In genomic region chr10:73244866-73245477, GRCh38 we compare ENCODE assay signal across 10 cellular contexts. TPM values are rescaled to one million over a fixed set of nuclear protein-coding genes. Genes with fewer than 3 reads are reported as not detected.
A peak's percentile ranks its signal among the peaks of the same experiment; 100 is the strongest.
DNase-seq lines count a peak whose midpoint lies in the region; ATAC-seq, FAIRE-seq and TF ChIP-seq lines count a peak whose summit lies in the region.
"Had no signal": no experiment of that assay in that cellular context is flagged by ENCODE, and none has a peak within 500 bp of the region (broad histone marks: within the 10 kb centered on the region; RNA-seq: fewer than 3 reads in every experiment).

No MANE protein-coding gene starts in this region.

- H3K4me1 Mint-ChIP-seq in CD4-positive, alpha-beta T cell (ENCODE audit: low read depth), result peaks cover 53% of the 10 kb centered on the region
- H3K4me1 Mint-ChIP-seq in activated CD8-positive, alpha-beta T cell treated with anti-CD3 and anti-CD28 coated beads for 36 hours (ENCODE audit: low read depth), result peaks cover 47% of the 10 kb centered on the region

- dilution Hi-C loops in keratinocyte (cut with MboI; ENCODE audit: extremely low pct_ligation_motif_present, low sequenced_read_pairs), result no loop called here

- no peak overlapping the region for H3K27ac ChIP-seq in CD4-positive, alpha-beta T cell (ENCODE audit: low read depth, low read length)
- H3K27ac ChIP-seq in HUES64 (ENCODE audit: low read depth, low read length), result no peak overlapping the region
- H3K27ac ChIP-seq in keratinocyte (ENCODE audit: control insufficient read depth, insufficient read depth, low read length), result no peak overlapping the region
- no peak overlapping the region for H3K27ac ChIP-seq in ascending aorta

- H3K27me3 Mint-ChIP-seq in CD4-positive, alpha-beta T cell, result no peaks in the 10 kb centered on the region
- no peaks in the 10 kb centered on the region for H3K27me3 Mint-ChIP-seq in activated CD8-positive, alpha-beta T cell treated with anti-CD3 and anti-CD28 coated beads for 36 hours

- no peaks in the 10 kb centered on the region for H4K20me1 ChIP-seq in keratinocyte (ENCODE audit: control insufficient read depth, extremely low read depth, insufficient read depth, low read length)

- intact Hi-C loops in CD4-positive, alpha-beta T cell (cut with DNase I, micrococcal nuclease), result loop anchor here (2.0 to 10.0 kb wide), 4 partner anchors 78 to 620 kb away; partner anchors contain the start of genes ECD (in 1 of the 2), FAM149B1 (in 1 of the 2), MICU1 (in 1 of the 2) and P4HA1 (in 1 of the 2)
- intact Hi-C loops in activated CD8-positive, alpha-beta T cell treated with anti-CD3 and anti-CD28 coated beads for 36 hours (cut with micrococcal nuclease), result loop anchor here (10.0 kb wide), 1 partner anchor 250 kb away; the partner anchor contains the start of gene PPP3CB
- intact Hi-C loops in ascending aorta (cut with DNase I), result loop anchor here (10.0 kb wide), 1 partner anchor 500 kb away; the partner anchor contains the start of gene SEC24C

- no peak for FAIRE-seq in keratinocyte (lab: Jason Lieb, UNC)

- H3K36me3 Mint-ChIP-seq in CD4-positive, alpha-beta T cell (ENCODE audit: low read depth), result peaks cover 89% of the 10 kb centered on the region
- H3K36me3 Mint-ChIP-seq in activated CD8-positive, alpha-beta T cell treated with anti-CD3 and anti-CD28 coated beads for 36 hours (ENCODE audit: low read depth), result peaks cover 81% of the 10 kb centered on the region

- no peaks in the 10 kb centered on the region for H3K9me1 ChIP-seq in keratinocyte (ENCODE audit: control insufficient read depth, extremely low read depth, insufficient read depth, low read length)

- H3K36me3 ChIP-seq in HUES64 (ENCODE audit: insufficient read depth, low read length) (peaks cover 72% of the 10 kb centered on the region), keratinocyte (ENCODE audit: control insufficient read depth in 2 of 2, extremely low read depth in 1 of 2, insufficient read depth in 2 of 2, low read length in 2 of 2) (peaks cover 17 to 34% of the 10 kb centered on the region in 2 experiments), ascending aorta (peaks cover 19 to 46% of the 10 kb centered on the region in 2 donors)

- no peak overlapping the region for H2AFZ ChIP-seq in keratinocyte (ENCODE audit: control insufficient read depth, low read length)

- CTCF ChIA-PET in CD4-positive, alpha-beta T cell (lab: Charles Lee), result interaction anchor here (0.6 kb wide), 1 partner anchor 1348 kb away, joined by 3 read pairs; no protein-coding TSS in a partner anchor
- CTCF ChIA-PET in activated CD8-positive, alpha-beta T cell treated with anti-CD3 and anti-CD28 coated beads for 36 hours (lab: Charles Lee), result interaction anchor here (0.6 kb wide), 1 partner anchor 149 kb away, joined by 3 read pairs; no protein-coding TSS in a partner anchor

- no peaks in the 10 kb centered on the region for H3K9me3 Mint-ChIP-seq in CD4-positive, alpha-beta T cell
- no peaks in the 10 kb centered on the region for H3K9me3 Mint-ChIP-seq in activated CD8-positive, alpha-beta T cell treated with anti-CD3 and anti-CD28 coated beads for 36 hours

- peak overlapping the region; percentile 86 for H3K27ac Mint-ChIP-seq in CD4-positive, alpha-beta T cell
- peak overlapping the region; percentile 70 for H3K27ac Mint-ChIP-seq in activated CD8-positive, alpha-beta T cell treated with anti-CD3 and anti-CD28 coated beads for 36 hours

- H3K4me2 ChIP-seq in keratinocyte (ENCODE audit: control insufficient read depth, extremely low read depth, insufficient read depth, low read depth, low read length), result peak overlapping the region; percentile 96

- no peaks in the 10 kb centered on the region for H3K27me3 ChIP-seq in CD4-positive, alpha-beta T cell (ENCODE audit: control insufficient read depth, insufficient read depth, low read length)
- H3K27me3 ChIP-seq in HUES64 (ENCODE audit: insufficient read depth, low read length), result no peaks in the 10 kb centered on the region
- H3K27me3 ChIP-seq in keratinocyte (ENCODE audit: control insufficient read depth, extremely low read depth, insufficient read depth, low read length), result no peaks in the 10 kb centered on the region
- no peaks in the 10 kb centered on the region for H3K27me3 ChIP-seq in ascending aorta

- H3K9ac ChIP-seq in HUES64 (ENCODE audit: low read depth, low read length), result peak overlapping the region; percentile 97
- H3K9ac ChIP-seq in keratinocyte (ENCODE audit: control insufficient read depth, extremely low read depth, insufficient read depth, low read length), result peak overlapping the region; percentile 19

- TF ChIP-seq CTCF in CD4-positive, alpha-beta T cell (IDR thresholded peaks at IDR 0.05), result no peak
- no peak for TF ChIP-seq CTCF in activated CD8-positive, alpha-beta T cell treated with anti-CD3 and anti-CD28 coated beads for 36 hours (IDR thresholded peaks at IDR 0.05)
- TF ChIP-seq CTCF in keratinocyte (optimal IDR thresholded peaks at IDR 0.05 in 1 of 3, IDR thresholded peaks at IDR 0.05 in 1 of 3, conservative IDR thresholded peaks at IDR 0.05 in 1 of 3; ENCODE audit: extremely low read depth in 1 of 3, insufficient read depth in 2 of 3, low read length in 3 of 3) (no peak), ascending aorta (IDR thresholded peaks at IDR 0.05) (no peak)

- no peak for ATAC-seq in CD4-positive, alpha-beta T cell (ENCODE audit: poor library complexity)
- ATAC-seq in activated CD8-positive, alpha-beta T cell treated with anti-CD3 and anti-CD28 coated beads for 36 hours, result no peak
- no peak for ATAC-seq in GM19395 (IDR thresholded peaks at IDR 0.05; ENCODE audit: unreplicated experiment)

- H3K4me3 ChIP-seq in HUES64 (ENCODE audit: low read length), result peak overlapping the region; percentile 82
- peak overlapping the region in 2 of 3 experiments; percentile 86 to 96 for H3K4me3 ChIP-seq in keratinocyte (ENCODE audit: control insufficient read depth in 2 of 3, extremely low read depth in 1 of 3, insufficient read depth in 2 of 3, low read depth in 1 of 3, low read length in 3 of 3)
- no peak overlapping the region for H3K4me3 ChIP-seq in ascending aorta

- peak overlapping the region; percentile 58 for H3K4me3 Mint-ChIP-seq in CD4-positive, alpha-beta T cell
- H3K4me3 Mint-ChIP-seq in activated CD8-positive, alpha-beta T cell treated with anti-CD3 and anti-CD28 coated beads for 36 hours, result peak overlapping the region; percentile 100

- DNase-seq in CD4-positive, alpha-beta T cell, result no peak
- no peak for DNase-seq in activated CD8-positive, alpha-beta T cell treated with anti-CD3 and anti-CD28 coated beads for 36 hours
- no peak for DNase-seq in keratinocyte (ENCODE audit: low read depth, low spot score)
- no peak for DNase-seq in RPMI8226
- DNase-seq in NCI-H1436 (lab: John Stamatoyannopoulos, UW), result no peak
- no peak for DNase-seq in ascending aorta (ENCODE audit: low spot score in 2 of 2)
- DNase-seq: activated CD4-positive, alpha-beta T cell treated with anti-CD3 and anti-CD28 coated beads for 1 hour; GOT3 had no signal

- POLR2A ChIA-PET in CD4-positive, alpha-beta T cell (lab: Charles Lee), result interaction anchor here (0.7 kb wide), 1 partner anchor 37 kb away, joined by 3 read pairs; no protein-coding TSS in a partner anchor
- POLR2A ChIA-PET in activated CD8-positive, alpha-beta T cell treated with anti-CD3 and anti-CD28 coated beads for 36 hours (lab: Charles Lee), result interaction anchor here (0.6 to 3.4 kb wide), 6 partner anchors 7 to 166 kb away, joined by 3 to 22 read pairs (median 3); no protein-coding TSS in a partner anchor

- 82% methylated on average over 7 of the region's 8 CpGs for WGBS in HUES64

- peaks cover 37% of the 10 kb centered on the region for H3K79me2 ChIP-seq in keratinocyte (ENCODE audit: control insufficient read depth, insufficient read depth, low read length)

- H3K4me1 ChIP-seq in HUES64 (ENCODE audit: insufficient read depth, low read length), result peaks cover 5% of the 10 kb centered on the region; the same call in 1 of the 2 replicates
- peaks cover 28% of the 10 kb centered on the region for H3K4me1 ChIP-seq in keratinocyte (ENCODE audit: control insufficient read depth, extremely low read depth, insufficient read depth, low read length)
- H3K4me1 ChIP-seq in ascending aorta, result peaks cover 0 to 14% of the 10 kb centered on the region in 2 donors

- no peaks in the 10 kb centered on the region for H3K9me3 ChIP-seq in CD4-positive, alpha-beta T cell (ENCODE audit: control insufficient read depth, low read length)
- H3K9me3 ChIP-seq in HUES64 (ENCODE audit: insufficient read depth, low read depth, low read length), result no peaks in the 10 kb centered on the region
- no peaks in the 10 kb centered on the region for H3K9me3 ChIP-seq in keratinocyte (ENCODE audit: control insufficient read depth, low read depth, low read length)
- H3K9me3 ChIP-seq in ascending aorta, result no peaks in the 10 kb centered on the region

RNA-seq across cellular contexts. Expression of gene DNAJC9, which starts 2.1 kb away (rescaled TPM):
- 10 to 100 TPM; 15.4 to 15.8 TPM for total RNA-seq in CD4-positive, alpha-beta T cell
- 32.8 TPM for polyA plus RNA-seq in HUES64 (2013, experiment 1 of 2)
- 30.3 TPM for polyA plus RNA-seq in HUES64 (2013, experiment 2 of 2)
- 10 to 100 TPM; 40.9 to 42.2 TPM for total RNA-seq in activated CD8-positive, alpha-beta T cell treated with anti-CD3 and anti-CD28 coated beads for 36 hours
- 14.1 to 23.9 TPM (median 23.3 TPM) in 3 replicates for polyA plus RNA-seq in keratinocyte
- polyA plus RNA-seq in keratinocyte (2011; ENCODE audit: low read depth), result 12.7 TPM
- 16.0 and 21.1 TPM in 2 replicates for polyA plus RNA-seq in keratinocyte (2011; cell fraction: cytosol; rRNA removed)
- 18.9 and 23.5 TPM in 2 replicates for polyA plus RNA-seq in keratinocyte (2011; cell fraction: nucleus; rRNA removed)
- 11.4 and 20.8 TPM in 2 replicates for polyA plus RNA-seq in keratinocyte (2012; ENCODE audit: low replicate concordance)
- 5.7 to 22.0 TPM (median 9.4 TPM) in 3 replicates for polyA minus RNA-seq in keratinocyte
- polyA minus RNA-seq in keratinocyte (2011; cell fraction: cytosol; rRNA and poly(A)+ RNA removed), result 16.7 TPM
- 6.1 and 7.9 TPM in 2 replicates for polyA minus RNA-seq in keratinocyte (2011; cell fraction: nucleus; rRNA and poly(A)+ RNA removed)
- total RNA-seq in ascending aorta, result 5.3 TPM

RNA-seq across cellular contexts. Expression of gene MRPS16, which starts 7.5 kb away (rescaled TPM):
- 10 to 100 TPM; 28.3 to 31.9 TPM for total RNA-seq in CD4-positive, alpha-beta T cell
- polyA plus RNA-seq in HUES64 (2013, experiment 1 of 2), result 121 TPM
- polyA plus RNA-seq in HUES64 (2013, experiment 2 of 2), result 120 TPM
- total RNA-seq in activated CD8-positive, alpha-beta T cell treated with anti-CD3 and anti-CD28 coated beads for 36 hours, result 100 to 1,000 TPM; 127 to 132 TPM
- 79.2 to 95.4 TPM (median 79.9 TPM) in 3 replicates for polyA plus RNA-seq in keratinocyte
- polyA plus RNA-seq in keratinocyte (2011; ENCODE audit: low read depth), result 20.6 TPM
- 53.3 and 67.5 TPM in 2 replicates for polyA plus RNA-seq in keratinocyte (2011; cell fraction: cytosol; rRNA removed)
- polyA plus RNA-seq in keratinocyte (2011; cell fraction: nucleus; rRNA removed), result 33.7 and 46.1 TPM in 2 replicates
- polyA plus RNA-seq in keratinocyte (2012; ENCODE audit: low replicate concordance), result 70.7 and 105 TPM in 2 replicates
- 32.8 to 59.0 TPM (median 56.3 TPM) in 3 replicates for polyA minus RNA-seq in keratinocyte
- polyA minus RNA-seq in keratinocyte (2011; cell fraction: cytosol; rRNA and poly(A)+ RNA removed), result 74.6 TPM
- 17.6 and 22.0 TPM in 2 replicates for polyA minus RNA-seq in keratinocyte (2011; cell fraction: nucleus; rRNA and poly(A)+ RNA removed)
- total RNA-seq in ascending aorta, result 44.5 TPM

Comparison
In these comparisons a context has a peak if more than half of its experiments do, and no peak if none do; other contexts are left out.
1. H3K4me3 ChIP-seq: peak in HUES64 (single experiment) and keratinocyte (2 of 3); none in ascending aorta (0 of 2).